In genomic region chr1:27868932-27869718, GRCh38 we compare ENCODE assay signal across 7 cellular contexts. TPM values are rescaled to one million over a fixed set of nuclear protein-coding genes. Genes with fewer than 3 reads are reported as not detected.
A peak's percentile ranks its signal among the peaks of the same experiment; 100 is the strongest.
DNase-seq lines count a peak whose midpoint lies in the region; ATAC-seq lines count a peak whose summit lies in the region.

No MANE protein-coding gene starts in this region.

- H3K9me3 Mint-ChIP-seq in activated naive CD8-positive, alpha-beta T cell treated with anti-CD3 and anti-CD28 coated beads, Interleukin-2, amount 10 ng/mL, durations not matched to agents 7 days and 5 days, result no peaks in the 10 kb centered on the region

- peak overlapping the region; percentile 92 for H3K27ac Mint-ChIP-seq in activated naive CD8-positive, alpha-beta T cell treated with anti-CD3 and anti-CD28 coated beads, Interleukin-2, amount 10 ng/mL, durations not matched to agents 7 days and 5 days

- peak; percentile 42 for DNase-seq in T follicular helper cell (ENCODE audit: low read depth)
- DNase-seq in activated naive CD8-positive, alpha-beta T cell treated with anti-CD3 and anti-CD28 coated beads, Interleukin-2, amount 10 ng/mL, durations not matched to agents 7 days and 5 days, result peak; percentile 73
- peak; percentile 37 for DNase-seq in stimulated activated CD4-positive, alpha-beta T cell treated with anti-CD3 and anti-CD28 coated beads, Interleukin-12 subunit alpha, Interleukin-12 subunit beta, amount 100 ng/mL, for 4 hours
- no peak for DNase-seq in epidermal melanocyte (ENCODE audit: insufficient read length, low spot score)
- DNase-seq in OCI-M2 (lab: John Stamatoyannopoulos, UW; ENCODE audit: unreplicated experiment), result no peak

- peaks cover 34% of the 10 kb centered on the region for H3K4me1 Mint-ChIP-seq in activated naive CD8-positive, alpha-beta T cell treated with anti-CD3 and anti-CD28 coated beads, Interleukin-2, amount 10 ng/mL, durations not matched to agents 7 days and 5 days

- H3K36me3 Mint-ChIP-seq in activated naive CD8-positive, alpha-beta T cell treated with anti-CD3 and anti-CD28 coated beads, Interleukin-2, amount 10 ng/mL, durations not matched to agents 7 days and 5 days, result peaks cover 3% of the 10 kb centered on the region

- H3K27me3 Mint-ChIP-seq in activated naive CD8-positive, alpha-beta T cell treated with anti-CD3 and anti-CD28 coated beads, Interleukin-2, amount 10 ng/mL, durations not matched to agents 7 days and 5 days, result no peaks in the 10 kb centered on the region

- POLR2A ChIA-PET in activated naive CD8-positive, alpha-beta T cell treated with anti-CD3 and anti-CD28 coated beads, Interleukin-2, amount 10 ng/mL, durations not matched to agents 7 days and 5 days (lab: Charles Lee), result interaction anchor here (1.0 kb wide), 1 partner anchor 18 kb away, joined by 4 read pairs; no protein-coding TSS in a partner anchor

- H3K4me3 Mint-ChIP-seq in activated naive CD8-positive, alpha-beta T cell treated with anti-CD3 and anti-CD28 coated beads, Interleukin-2, amount 10 ng/mL, durations not matched to agents 7 days and 5 days, result peak overlapping the region; percentile 67

- ATAC-seq in GM21529 (IDR thresholded peaks at IDR 0.05; ENCODE audit: unreplicated experiment) (peak; percentile 40), GM19395 (IDR thresholded peaks at IDR 0.05; ENCODE audit: unreplicated experiment) (no peak)
- peak; percentile 70 for ATAC-seq in activated naive CD8-positive, alpha-beta T cell treated with anti-CD3 and anti-CD28 coated beads, Interleukin-2, amount 10 ng/mL, durations not matched to agents 7 days and 5 days (ENCODE audit: low read depth)

RNA-seq across cellular contexts. Expression of gene THEMIS2, which starts 3.2 kb away (rescaled TPM):
- total RNA-seq in activated naive CD8-positive, alpha-beta T cell treated with anti-CD3 and anti-CD28 coated beads, Interleukin-2, amount 10 ng/mL, durations not matched to agents 7 days and 5 days, result 10 to 100 TPM; 35.4 to 40.5 TPM

RNA-seq across cellular contexts. Expression of gene PPP1R8, which starts 38.5 kb away (rescaled TPM):
- total RNA-seq in activated naive CD8-positive, alpha-beta T cell treated with anti-CD3 and anti-CD28 coated beads, Interleukin-2, amount 10 ng/mL, durations not matched to agents 7 days and 5 days, result 10 to 100 TPM; 52.9 to 54.4 TPM

RNA-seq across cellular contexts. Expression of gene RPA2, which starts 45.2 kb away (rescaled TPM):
- total RNA-seq in activated naive CD8-positive, alpha-beta T cell treated with anti-CD3 and anti-CD28 coated beads, Interleukin-2, amount 10 ng/mL, durations not matched to agents 7 days and 5 days, result 10 to 100 TPM; 72.1 to 73.7 TPM

Comparison
In these comparisons a context has a peak if more than half of its experiments do, and no peak if none do; other contexts are left out.
1. DNase-seq: peak in T follicular helper cell (single experiment), activated naive CD8-positive, alpha-beta T cell treated with anti-CD3 and anti-CD28 coated beads, Interleukin-2, amount 10 ng/mL, durations not matched to agents 7 days and 5 days (single experiment) and stimulated activated CD4-positive, alpha-beta T cell treated with anti-CD3 and anti-CD28 coated beads, Interleukin-12 subunit alpha, Interleukin-12 subunit beta, amount 100 ng/mL, for 4 hours (single experiment); none in epidermal melanocyte (single experiment) and OCI-M2 (single experiment).